ENCODE assay signal across 33 cellular contexts in the genomic region with DNA sequence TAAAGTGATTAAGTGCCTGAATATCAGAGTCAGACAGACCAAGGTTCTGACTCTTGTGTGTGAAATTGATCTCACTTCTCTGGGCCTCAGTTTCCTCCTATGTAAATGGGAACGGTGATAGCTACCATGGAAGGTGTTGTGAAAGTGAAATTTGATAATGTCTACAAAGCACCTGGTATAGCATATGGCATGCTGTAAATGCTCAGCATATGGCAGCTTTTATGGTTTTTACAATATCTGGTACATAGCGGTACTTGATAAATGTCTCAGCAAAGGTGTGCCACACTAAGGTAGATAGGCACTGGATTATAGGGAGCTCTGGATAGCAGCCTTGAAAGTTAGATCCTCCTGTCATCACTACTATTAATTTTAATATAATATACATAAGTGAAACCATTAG. TPM values are rescaled to one million over a fixed set of nuclear protein-coding genes. Genes with fewer than 3 reads are reported as not detected.
"Had no signal": no experiment of that assay in that cellular context is flagged by ENCODE, and none has a peak within 500 bp of the region (broad histone marks: within the 10 kb centered on the region; RNA-seq: fewer than 3 reads in every experiment).

No MANE protein-coding gene starts in this region.

- FAIRE-seq: endothelial cell of umbilical vein, islet of Langerhans had no signal

- H3K27ac ChIP-seq: coronary artery, esophagus squamous epithelium, heart right ventricle, left ventricle myocardium inferior, lower lobe of right lung, ovary, psoas muscle, sigmoid colon, spleen, testis, tibial artery had no signal

- DNase-seq: dermis blood vessel endothelial cell; effector memory CD4-positive, alpha-beta T cell; esophagus squamous epithelium; foreskin melanocyte; glutamatergic neuron; heart right ventricle; hippocampal formation; left cardiac atrium; left ventricle myocardium inferior; lower lobe of right lung; natural killer cell; occipital lobe; ovary; psoas muscle; right cardiac atrium; sigmoid colon; spleen; stimulated activated CD4-positive, alpha-beta T cell treated with anti-CD3 and anti-CD28 coated beads, Interleukin-4, amount 100 ng/mL, for 4 hours; stimulated activated naive CD8-positive, alpha-beta T cell treated with anti-CD3 and anti-CD28 coated beads, Interleukin-15, Interleukin-2, amounts not matched to agents 100 U/mL and 50 U/mL, for 24 hours; substantia nigra; testis; tibial artery had no signal

- H3K27me3 ChIP-seq: ovary, sigmoid colon, testis, tibial artery had no signal

- H3K36me3 ChIP-seq: esophagus squamous epithelium, heart right ventricle, left ventricle myocardium inferior, lower lobe of right lung, ovary, sigmoid colon, spleen, tibial artery had no signal

- ATAC-seq: heart right ventricle; left cardiac atrium; lower lobe of right lung; natural killer cell; psoas muscle; right cardiac atrium; stimulated activated memory B cell treated with anti-CD40 and anti-IgM and Interleukin-4, amounts not matched to agents 10 μg/mL and 1 μg/mL and 100 μg/mL, for 72 hours; stimulated activated naive CD8-positive, alpha-beta T cell treated with anti-CD3 and anti-CD28 coated beads, Interleukin-15, Interleukin-2, amounts not matched to agents 100 U/mL and 50 U/mL, for 24 hours had no signal

- H3K4me3 ChIP-seq: coronary artery, esophagus squamous epithelium, heart right ventricle, left ventricle myocardium inferior, lower lobe of right lung, ovary, psoas muscle, sigmoid colon, spleen, testis, tibial artery had no signal

- H3K4me1 ChIP-seq: esophagus squamous epithelium, heart right ventricle, left ventricle myocardium inferior, lower lobe of right lung, psoas muscle, sigmoid colon, spleen had no signal

- H3K9me3 ChIP-seq: esophagus squamous epithelium, heart right ventricle, left ventricle myocardium inferior, lower lobe of right lung, ovary, psoas muscle, sigmoid colon, spleen, testis, tibial artery had no signal

RNA-seq across cellular contexts. Expression of a gene that starts 19.9 kb away (rescaled TPM):
- total RNA-seq: dermis blood vessel endothelial cell, endothelial cell of umbilical vein, epithelial cell of proximal tubule, esophagus squamous epithelium, heart right ventricle, kidney epithelial cell, left cardiac atrium, left ventricle myocardium inferior, lower lobe of right lung, mesenteric fat pad, natural killer cell, occipital lobe, renal cortical epithelial cell, right cardiac atrium, sigmoid colon, skeletal muscle tissue, spleen, urinary bladder had no signal
- polyA plus RNA-seq: endothelial cell of umbilical vein, heart right ventricle, neural cell, right cardiac atrium, spleen had no signal

RNA-seq across cellular contexts. Expression of a gene that starts 32.9 kb away (rescaled TPM):
- total RNA-seq: dermis blood vessel endothelial cell, endothelial cell of umbilical vein, natural killer cell, renal cortical epithelial cell had no signal
- polyA plus RNA-seq: endothelial cell of umbilical vein, neural cell had no signal
